ENCODE assay signal across 1 cellular context in the genomic region with DNA sequence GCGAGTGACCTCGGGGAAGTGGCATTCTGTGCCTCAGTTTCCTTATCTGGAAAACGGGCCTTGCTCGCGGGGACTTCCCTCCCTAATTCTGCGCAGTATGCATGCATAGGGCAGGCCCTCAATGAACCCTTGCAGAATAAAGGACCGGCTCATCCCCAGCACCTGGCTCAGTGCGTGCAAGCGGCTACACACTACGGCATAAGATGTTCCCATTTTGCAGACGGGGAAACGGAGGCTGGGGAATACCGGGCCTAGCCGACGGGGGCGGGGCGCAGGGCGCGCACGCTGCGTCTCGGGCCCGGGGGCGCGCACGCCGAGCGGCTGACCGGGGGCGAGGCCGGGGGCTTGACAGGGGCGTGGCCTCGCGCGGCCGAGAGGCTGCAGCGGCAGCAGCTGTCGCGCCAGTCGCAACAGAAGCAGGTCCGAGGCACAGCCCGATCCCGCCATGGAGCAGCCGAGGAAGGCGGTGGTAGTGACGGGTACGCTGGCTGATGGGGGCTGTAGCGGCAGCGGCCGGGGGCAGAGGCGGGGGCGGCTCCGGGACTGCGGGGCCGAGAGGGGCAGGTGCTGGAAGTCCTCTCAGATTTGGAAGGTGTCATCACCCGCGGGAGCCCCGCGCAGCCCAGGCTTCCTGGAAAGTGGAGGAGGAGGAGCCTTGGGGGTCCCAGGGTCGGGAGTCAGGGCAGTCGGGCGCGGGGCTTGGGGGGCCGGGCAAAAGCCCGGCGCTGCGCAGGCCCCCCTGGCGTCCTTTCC.
TF ChIP-seq lines count a peak whose summit lies in the region.

A gene with protein sequence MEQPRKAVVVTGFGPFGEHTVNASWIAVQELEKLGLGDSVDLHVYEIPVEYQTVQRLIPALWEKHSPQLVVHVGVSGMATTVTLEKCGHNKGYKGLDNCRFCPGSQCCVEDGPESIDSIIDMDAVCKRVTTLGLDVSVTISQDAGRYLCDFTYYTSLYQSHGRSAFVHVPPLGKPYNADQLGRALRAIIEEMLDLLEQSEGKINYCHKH (plus strand): TSS at position 362 of the 753 bp plus-strand sequence. CDS start 84 bp downstream, at position 446.

TF ChIP-seq in IMR-90, 13 proteins besides CTCF, POLR2A, EP300 and RAD21 (continued from another document):
- TF ChIP-seq NFE2L2 (IDR thresholded peaks at IDR 0.05; ENCODE audit: low read depth, low read length) (no peak), RFX5 (IDR thresholded peaks at IDR 0.05; ENCODE audit: low read depth, low read length) (no peak), MAFK (IDR thresholded peaks at IDR 0.05; ENCODE audit: low read depth, low read length) (no peak), FOS (IDR thresholded peaks at IDR 0.05; ENCODE audit: low read depth, low read length) (no peak), BHLHE40 (IDR thresholded peaks at IDR 0.05; ENCODE audit: low read depth, low read length) (no peak), CEBPB (IDR thresholded peaks at IDR 0.05; ENCODE audit: low read depth, low read length) (no peak), RCOR1 (IDR thresholded peaks at IDR 0.05; ENCODE audit: insufficient replicate concordance, low read length) (peak; percentile 96), SMC3 (IDR thresholded peaks at IDR 0.05; ENCODE audit: low read depth, low read length) (no peak), CHD1 (IDR thresholded peaks at IDR 0.05; ENCODE audit: low read depth, low read length) (no peak)
- TF ChIP-seq, protein P1, sequence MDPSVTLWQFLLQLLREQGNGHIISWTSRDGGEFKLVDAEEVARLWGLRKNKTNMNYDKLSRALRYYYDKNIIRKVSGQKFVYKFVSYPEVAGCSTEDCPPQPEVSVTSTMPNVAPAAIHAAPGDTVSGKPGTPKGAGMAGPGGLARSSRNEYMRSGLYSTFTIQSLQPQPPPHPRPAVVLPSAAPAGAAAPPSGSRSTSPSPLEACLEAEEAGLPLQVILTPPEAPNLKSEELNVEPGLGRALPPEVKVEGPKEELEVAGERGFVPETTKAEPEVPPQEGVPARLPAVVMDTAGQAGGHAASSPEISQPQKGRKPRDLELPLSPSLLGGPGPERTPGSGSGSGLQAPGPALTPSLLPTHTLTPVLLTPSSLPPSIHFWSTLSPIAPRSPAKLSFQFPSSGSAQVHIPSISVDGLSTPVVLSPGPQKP (IDR thresholded peaks at IDR 0.05; ENCODE audit: borderline replicate concordance, low read depth, low read length), result no peak
- TF ChIP-seq, protein P2, sequence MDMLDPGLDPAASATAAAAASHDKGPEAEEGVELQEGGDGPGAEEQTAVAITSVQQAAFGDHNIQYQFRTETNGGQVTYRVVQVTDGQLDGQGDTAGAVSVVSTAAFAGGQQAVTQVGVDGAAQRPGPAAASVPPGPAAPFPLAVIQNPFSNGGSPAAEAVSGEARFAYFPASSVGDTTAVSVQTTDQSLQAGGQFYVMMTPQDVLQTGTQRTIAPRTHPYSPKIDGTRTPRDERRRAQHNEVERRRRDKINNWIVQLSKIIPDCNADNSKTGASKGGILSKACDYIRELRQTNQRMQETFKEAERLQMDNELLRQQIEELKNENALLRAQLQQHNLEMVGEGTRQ (IDR thresholded peaks at IDR 0.05; ENCODE audit: low read depth, low read length), result no peak
